8 cellular contexts compared by ENCODE assay signal in the genomic region with DNA sequence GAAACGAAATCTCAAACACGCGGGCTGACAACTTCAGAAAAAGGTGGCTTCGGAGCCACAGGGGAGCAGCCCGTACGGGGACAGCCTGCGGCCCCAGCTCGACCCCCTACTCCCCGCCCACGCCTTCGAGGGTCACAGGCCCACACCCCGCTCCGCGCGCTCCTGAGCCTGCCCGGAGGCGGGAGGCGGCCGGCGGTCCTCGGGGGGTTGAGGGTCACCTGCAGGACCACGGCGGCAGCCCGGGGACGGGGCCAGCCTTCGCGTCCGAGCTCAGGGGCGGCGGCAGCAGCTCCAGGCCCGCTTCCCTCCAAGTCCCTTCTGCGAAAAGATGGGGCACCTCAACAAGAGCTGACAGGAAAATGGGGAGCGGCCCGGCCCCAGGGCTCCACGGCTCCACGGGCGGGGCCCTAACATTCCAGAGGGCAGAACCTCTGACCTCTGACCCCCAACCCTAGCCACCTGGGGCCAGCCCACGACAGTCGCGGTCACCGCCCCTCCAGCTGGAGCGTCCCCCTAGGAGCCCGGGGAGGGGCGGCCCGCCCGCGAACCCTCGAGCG. TPM values are rescaled to one million over a fixed set of nuclear protein-coding genes. Genes with fewer than 3 reads are reported as not detected.
DNase-seq lines count a peak whose midpoint lies in the region; ATAC-seq and TF ChIP-seq lines count a peak whose summit lies in the region.

No MANE protein-coding gene starts in this region.

- no peaks in the 10 kb centered on the region for H3K9me3 Mint-ChIP-seq in dendritic cell treated with granulocyte-macrophage colony-stimulating factor and Interleukin-4, amounts not matched to agents 40 ng/mL and 50 ng/mL, for 4 days

- H3K4me1 Mint-ChIP-seq in dendritic cell treated with granulocyte-macrophage colony-stimulating factor and Interleukin-4, amounts not matched to agents 40 ng/mL and 50 ng/mL, for 4 days (ENCODE audit: low read depth): peaks cover 11% of the 10 kb centered on the region

- H3K4me1 ChIP-seq in HEK293 (ENCODE audit: control insufficient read depth, insufficient read depth, low read length) (peaks cover 5% of the 10 kb centered on the region; the same call in 1 of the 2 replicates), mesodermal cell (ENCODE audit: control insufficient read depth, insufficient read depth, low read length, poor library complexity, severe bottlenecking) (peaks cover 8% of the 10 kb centered on the region), upper lobe of left lung (peaks cover 6 to 27% (median 22%) of the 10 kb centered on the region in 4 donors)

- TF ChIP-seq CTCF in HEK293 (tag by site-specific recombination; IDR thresholded peaks at IDR 0.05) (no peak), NB4 (IDR thresholded peaks at IDR 0.05; ENCODE audit: low read depth, low read length) (no peak), upper lobe of left lung (IDR thresholded peaks at IDR 0.05) (no peak)

- WGBS in mesodermal cell (ENCODE audit: insufficient coverage in 2 of 2), 2 experiments: 0% methylated on average over 26 to 41 of the region's 49 CpGs
- 0 to 13% methylated on average over 3 to 4 of the region's 49 CpGs for WGBS in upper lobe of left lung, 2 donors

- peak overlapping the region; percentile 80 for H3K4me3 Mint-ChIP-seq in dendritic cell treated with granulocyte-macrophage colony-stimulating factor and Interleukin-4, amounts not matched to agents 40 ng/mL and 50 ng/mL, for 4 days

- peaks cover 10% of the 10 kb centered on the region for H3K27me3 Mint-ChIP-seq in dendritic cell treated with granulocyte-macrophage colony-stimulating factor and Interleukin-4, amounts not matched to agents 40 ng/mL and 50 ng/mL, for 4 days

- no peak for TF ChIP-seq EP300 in upper lobe of left lung (IDR thresholded peaks at IDR 0.05)

- H3K36me3 ChIP-seq in HEK293 (ENCODE audit: control insufficient read depth in 2 of 2, insufficient read depth in 1 of 2, low read length in 2 of 2) (peaks cover 0 to 30% of the 10 kb centered on the region in 2 experiments; a peak in 2 of 3 replicates), mesodermal cell (ENCODE audit: control insufficient read depth, insufficient read depth, low read length) (peaks cover 7% of the 10 kb centered on the region), upper lobe of left lung (peaks cover 4 to 17% (median 15%) of the 10 kb centered on the region in 4 donors)

- H3K9me3 ChIP-seq in HEK293 (ENCODE audit: control insufficient read depth, insufficient read depth, low read depth, low read length): no peaks in the 10 kb centered on the region
- no peaks in the 10 kb centered on the region for H3K9me3 ChIP-seq in mesodermal cell (ENCODE audit: control insufficient read depth, low read length)
- no peaks in the 10 kb centered on the region for H3K9me3 ChIP-seq in upper lobe of left lung

- H3K4me3 ChIP-seq in HEK293 (ENCODE audit: low read depth, low read length) (peak overlapping the region; percentile 81), NB4 (ENCODE audit: low read depth, low read length) (peak overlapping the region; percentile 58), mesodermal cell (ENCODE audit: extremely low read depth, insufficient read depth, low read length, poor library complexity, severe bottlenecking) (peak overlapping the region; percentile 72), upper lobe of left lung (peak overlapping the region; percentile 78 to 86 (median 80))

- H3K27ac Mint-ChIP-seq in dendritic cell treated with granulocyte-macrophage colony-stimulating factor and Interleukin-4, amounts not matched to agents 40 ng/mL and 50 ng/mL, for 4 days: peak overlapping the region; percentile 89

- DNase-seq in NCI-H1105 (lab: John Stamatoyannopoulos, UW) (peak; percentile 10), NCI-H1105 treated with DMSO at 0.1 percent for 48 hours (lab: John Stamatoyannopoulos, UW) (no peak), NB4 (ENCODE audit: low read depth) (peak; percentile 58), upper lobe of left lung (peak in 1 of 2 donors; percentile 90), mesenteric fat pad (ENCODE audit: low spot score) (no peak)

- H3K27me3 ChIP-seq in upper lobe of left lung: no peaks in the 10 kb centered on the region

- TF ChIP-seq POLR2A in NB4 (IDR thresholded peaks at IDR 0.05; ENCODE audit: extremely low read depth, insufficient read length) (no peak), upper lobe of left lung (IDR thresholded peaks at IDR 0.05) (no peak)

- ATAC-seq in upper lobe of left lung (ENCODE audit: low FRiP score in 2 of 2): peak in 1 of 2 donors; percentile 44

- intact Hi-C loops in dendritic cell treated with granulocyte-macrophage colony-stimulating factor and Interleukin-4, amounts not matched to agents 40 ng/mL and 50 ng/mL, for 4 days (cut with micrococcal nuclease): no loop called here

- CTCF ChIA-PET in HEK293 (lab: Yijun Ruan, JAX): interaction anchor here (0.5 to 4.2 kb wide), 8 partner anchors 19 to 1070 kb away, joined by 3 to 26 read pairs (median 4); no protein-coding TSS in a partner anchor

- POLR2A ChIA-PET in HEK293 (lab: Yijun Ruan, JAX): interaction anchor here (0.6 to 2.0 kb wide), 29 partner anchors 9 to 889 kb away, joined by 3 to 12 read pairs (median 4); a partner anchor contains a TSS

- peaks cover 8% of the 10 kb centered on the region for H3K36me3 Mint-ChIP-seq in dendritic cell treated with granulocyte-macrophage colony-stimulating factor and Interleukin-4, amounts not matched to agents 40 ng/mL and 50 ng/mL, for 4 days (ENCODE audit: low read depth)

- H3K27ac ChIP-seq in HEK293 (ENCODE audit: extremely low read depth, low read depth, low read length): peak overlapping the region; percentile 66; the same call in 1 of the 2 replicates
- H3K27ac ChIP-seq in mesodermal cell (ENCODE audit: low read depth, low read length, severe bottlenecking): no peak overlapping the region
- H3K27ac ChIP-seq in upper lobe of left lung: peak overlapping the region; percentile 79 to 92 (median 90)

TF ChIP-seq in HEK293, 187 proteins besides CTCF, POLR2A, EP300 and RAD21 (continues in another document):
- TF ChIP-seq, protein P1, sequence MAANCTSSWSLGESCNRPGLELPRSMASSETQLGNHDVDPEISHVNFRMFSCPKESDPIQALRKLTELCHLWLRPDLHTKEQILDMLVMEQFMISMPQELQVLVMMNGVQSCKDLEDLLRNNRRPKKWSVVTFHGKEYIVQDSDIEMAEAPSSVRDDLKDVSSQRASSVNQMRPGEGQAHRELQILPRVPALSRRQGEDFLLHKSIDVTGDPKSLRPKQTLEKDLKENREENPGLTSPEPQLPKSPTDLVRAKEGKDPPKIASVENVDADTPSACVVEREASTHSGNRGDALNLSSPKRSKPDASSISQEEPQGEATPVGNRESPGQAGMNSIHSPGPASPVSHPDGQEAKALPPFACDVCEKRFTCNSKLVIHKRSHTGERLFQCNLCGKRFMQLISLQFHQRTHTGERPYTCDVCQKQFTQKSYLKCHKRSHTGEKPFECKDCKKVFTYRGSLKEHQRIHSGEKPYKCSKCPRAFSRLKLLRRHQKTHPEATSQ (tag by site-specific recombination; IDR thresholded peaks at IDR 0.05): peak; percentile 61; the same call in 1 of the 2 replicates
- TF ChIP-seq, protein P2, sequence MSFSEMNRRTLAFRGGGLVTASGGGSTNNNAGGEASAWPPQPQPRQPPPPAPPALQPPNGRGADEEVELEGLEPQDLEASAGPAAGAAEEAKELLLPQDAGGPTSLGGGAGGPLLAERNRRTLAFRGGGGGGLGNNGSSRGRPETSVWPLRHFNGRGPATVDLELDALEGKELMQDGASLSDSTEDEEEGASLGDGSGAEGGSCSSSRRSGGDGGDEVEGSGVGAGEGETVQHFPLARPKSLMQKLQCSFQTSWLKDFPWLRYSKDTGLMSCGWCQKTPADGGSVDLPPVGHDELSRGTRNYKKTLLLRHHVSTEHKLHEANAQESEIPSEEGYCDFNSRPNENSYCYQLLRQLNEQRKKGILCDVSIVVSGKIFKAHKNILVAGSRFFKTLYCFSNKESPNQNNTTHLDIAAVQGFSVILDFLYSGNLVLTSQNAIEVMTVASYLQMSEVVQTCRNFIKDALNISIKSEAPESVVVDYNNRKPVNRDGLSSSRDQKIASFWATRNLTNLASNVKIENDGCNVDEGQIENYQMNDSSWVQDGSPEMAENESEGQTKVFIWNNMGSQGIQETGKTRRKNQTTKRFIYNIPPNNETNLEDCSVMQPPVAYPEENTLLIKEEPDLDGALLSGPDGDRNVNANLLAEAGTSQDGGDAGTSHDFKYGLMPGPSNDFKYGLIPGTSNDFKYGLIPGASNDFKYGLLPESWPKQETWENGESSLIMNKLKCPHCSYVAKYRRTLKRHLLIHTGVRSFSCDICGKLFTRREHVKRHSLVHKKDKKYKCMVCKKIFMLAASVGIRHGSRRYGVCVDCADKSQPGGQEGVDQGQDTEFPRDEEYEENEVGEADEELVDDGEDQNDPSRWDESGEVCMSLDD (tag by site-specific recombination; IDR thresholded peaks at IDR 0.05): peak; percentile 45; the same call in 1 of the 2 replicates
- TF ChIP-seq ZSCAN16 (tag by site-specific recombination; IDR thresholded peaks at IDR 0.05) (no peak), ZNF530 (tag by site-specific recombination; IDR thresholded peaks at IDR 0.05; ENCODE audit: low read depth) (no peak), BCL11A (tag by site-specific recombination; IDR thresholded peaks at IDR 0.05; ENCODE audit: low read depth) (0 out of 2 replicates have a peak, but pooled peaks have one; percentile 75), ZNF76 (tag by site-specific recombination; IDR thresholded peaks at IDR 0.05; ENCODE audit: borderline replicate concordance, low read depth) (no peak), MEIS1 (CRISPR knock-in tag; IDR thresholded peaks at IDR 0.05; ENCODE audit: borderline replicate concordance) (no peak), ZNF366 (tag by site-specific recombination; conservative IDR thresholded peaks at IDR 0.05) (no peak), ZEB2 (tag by site-specific recombination; IDR thresholded peaks at IDR 0.05) (0 out of 2 replicates have a peak, but pooled peaks have one; percentile 43), ZFP41 (tag by site-specific recombination; IDR thresholded peaks at IDR 0.05; ENCODE audit: borderline replicate concordance) (no peak), ZNF16 (tag by site-specific recombination; IDR thresholded peaks at IDR 0.05; ENCODE audit: low read depth) (no peak), ZFHX2 (tag by site-specific recombination; conservative IDR thresholded peaks at IDR 0.05) (peak; percentile 71), ZXDB (tag by site-specific recombination; IDR thresholded peaks at IDR 0.05) (0 out of 2 replicates have a peak, but pooled peaks have one; percentile 19), KLF1 (tag by site-specific recombination; IDR thresholded peaks at IDR 0.05) (peak; percentile 30; the same call in 1 of the 2 replicates), OVOL3 (tag by site-specific recombination; IDR thresholded peaks at IDR 0.05) (no peak), ZNF529 (tag by site-specific recombination; IDR thresholded peaks at IDR 0.05; ENCODE audit: insufficient replicate concordance) (no peak), ZBTB17 (tag by site-specific recombination; IDR thresholded peaks at IDR 0.05) (no peak)

RNA-seq across cellular contexts. Expression of a gene that starts 0.4 kb away (rescaled TPM):
- polyA plus RNA-seq in mesodermal cell (2013, experiment 1 of 2): 4.8 TPM
- 5.0 TPM for polyA plus RNA-seq in mesodermal cell (2013, experiment 2 of 2)
- 10 to 100 TPM in 4 of 6 donors, 1 to 10 TPM in 2; 7.6 to 16.4 (median 12.5) TPM for total RNA-seq in upper lobe of left lung
- total RNA-seq in mesenteric fat pad: 6.4 TPM

Comparison
In these comparisons a context has a peak if more than half of its experiments do, and no peak if none do; other contexts are left out.
1. DNase-seq: peak in NCI-H1105 (single experiment) and NB4 (single experiment); none in NCI-H1105 treated with DMSO at 0.1 percent for 48 hours (single experiment) and mesenteric fat pad (single experiment).
2. Peak in every context shown above with its lines, with median percentiles within 50 percentile points of each other: H3K4me3 ChIP-seq.